ENCODE assay signal across 8 cellular contexts in the genomic region with DNA sequence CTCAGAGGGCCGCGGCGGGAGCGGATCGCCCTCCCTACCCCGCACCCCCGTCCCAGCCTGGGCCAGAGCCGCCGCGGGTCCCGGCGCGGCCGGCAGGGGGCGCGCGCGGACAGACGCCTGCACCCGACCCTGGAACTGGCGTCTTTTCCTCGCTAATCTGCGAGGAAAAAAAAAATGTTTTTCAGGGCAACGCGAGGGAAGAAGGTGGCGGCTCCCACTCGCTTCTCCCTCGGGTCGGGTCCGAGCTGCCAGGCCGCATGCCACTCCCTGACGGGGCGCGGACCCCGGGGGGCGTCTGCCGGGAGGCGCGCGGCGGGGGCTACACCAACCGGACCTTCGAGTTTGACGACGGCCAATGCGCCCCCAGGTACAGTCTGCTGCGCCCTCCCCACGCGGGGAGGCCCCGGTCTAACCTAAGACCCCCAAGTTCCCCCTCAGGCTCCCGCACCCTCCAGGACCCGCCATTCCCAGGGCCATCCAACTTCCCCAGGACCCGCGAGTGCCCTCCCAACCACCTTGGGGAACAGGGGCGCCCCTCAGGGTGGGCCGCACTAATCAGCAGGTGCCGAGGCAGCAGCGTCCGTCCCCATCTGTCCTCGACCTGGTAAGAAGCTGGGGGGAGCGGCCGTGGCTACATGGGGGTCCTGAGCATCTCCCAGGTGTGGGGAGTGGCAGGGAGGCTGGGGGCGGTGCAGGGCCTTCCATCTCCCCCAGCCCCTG. TPM values are rescaled to one million over a fixed set of nuclear protein-coding genes. Genes with fewer than 3 reads are reported as not detected.
DNase-seq lines count a peak whose midpoint lies in the region; ATAC-seq, FAIRE-seq and TF ChIP-seq lines count a peak whose summit lies in the region.

A gene (plus strand): TSS at position 184 of the 720 bp plus-strand sequence. CDS start 74 bp downstream, at position 258.

- no peak for TF ChIP-seq POLR2A in H54 (IDR thresholded peaks at IDR 0.05; ENCODE audit: low read depth, low read length)

- ATAC-seq in RWPE2 (ENCODE audit: low read depth) (peak; percentile 67), left cardiac atrium (peak; percentile 70 to 77), sciatic nerve (peak; percentile 57), GM18909 (IDR thresholded peaks at IDR 0.05; ENCODE audit: poor library complexity, unreplicated experiment) (no peak), GM21526 (IDR thresholded peaks at IDR 0.05; ENCODE audit: low FRiP score, unreplicated experiment) (no peak)

- H3K4me3 ChIP-seq in BLaER1 treated with 17β-estradiol and CSF1 and Interleukin-3, amounts not matched to agents 10 nM and 100 nM, result peak within 1 kb of the TSS in 7 of 10 experiments; percentile 37 to 61 (median 45); a peak in 11 of 20 replicates
- no peak within 1 kb of the TSS for H3K4me3 ChIP-seq in RWPE2 (ENCODE audit: severe bottlenecking)

- H3K9me3 ChIP-seq in BLaER1 treated with 17β-estradiol and CSF1 and Interleukin-3, amounts not matched to agents 10 nM and 100 nM (replicated peaks in 1 of 11), result no peaks in the 10 kb centered on the region
- no peaks in the 10 kb centered on the region for H3K9me3 ChIP-seq in RWPE2 (ENCODE audit: severe bottlenecking)

- peak; percentile 89 for TF ChIP-seq CTCF in RWPE2 (IDR thresholded peaks at IDR 0.05; ENCODE audit: poor library complexity, severe bottlenecking)

- peaks cover 5 to 20% (median 13%) of the 10 kb centered on the region in 10 experiments; a peak in 19 of 20 replicates for H3K4me1 ChIP-seq in BLaER1 treated with 17β-estradiol and CSF1 and Interleukin-3, amounts not matched to agents 10 nM and 100 nM
- H3K4me1 ChIP-seq in RWPE2 (ENCODE audit: insufficient read depth, poor library complexity, severe bottlenecking), result no peaks in the 10 kb centered on the region

- H4K20me1 ChIP-seq in BLaER1 treated with 17β-estradiol and CSF1 and Interleukin-3, amounts not matched to agents 10 nM and 100 nM, result peaks cover 0 to 39% (median 0%) of the 10 kb centered on the region in 11 experiments; a peak in 4 of 22 replicates

- H3K9ac ChIP-seq in BLaER1 treated with 17β-estradiol and CSF1 and Interleukin-3, amounts not matched to agents 10 nM and 100 nM, result peak within 1 kb of the TSS in 8 of 11 experiments; percentile 9 to 65 (median 45); a peak in 10 of 22 replicates

- H3K27ac ChIP-seq in BLaER1 treated with 17β-estradiol and CSF1 and Interleukin-3, amounts not matched to agents 10 nM and 100 nM, result no peak within 1 kb of the TSS
- H3K27ac ChIP-seq in RWPE2 (ENCODE audit: poor library complexity, severe bottlenecking), result no peak within 1 kb of the TSS

- intact Hi-C loops in left cardiac atrium (cut with DNase I) (no loop called here), sciatic nerve (cut with DNase I) (no loop called here)

- no peaks in the 10 kb centered on the region for H3K36me3 ChIP-seq in BLaER1 treated with 17β-estradiol and CSF1 and Interleukin-3, amounts not matched to agents 10 nM and 100 nM
- no peaks in the 10 kb centered on the region for H3K36me3 ChIP-seq in RWPE2 (ENCODE audit: low read depth)

- H3K4me2 ChIP-seq in BLaER1 treated with 17β-estradiol and CSF1 and Interleukin-3, amounts not matched to agents 10 nM and 100 nM, result peak within 1 kb of the TSS; percentile 73 to 91 (median 82)

- peak; percentile 97 for DNase-seq in H54 (ENCODE audit: insufficient read length, low spot score)
- DNase-seq in RWPE2 (ENCODE audit: low spot score), result no peak
- peak; percentile 51 for DNase-seq in activated naive CD4-positive, alpha-beta T cell treated with anti-CD3 and anti-CD28 coated beads, Interleukin-2, amount 50 U/mL, for 16 hours
- DNase-seq in left cardiac atrium, result no peak
- no peak for DNase-seq in sciatic nerve (ENCODE audit: low spot score)

- no peak for FAIRE-seq in H54 (lab: Jason Lieb, UNC)

- no peaks in the 10 kb centered on the region; a peak in 1 of 22 replicates for H3K27me3 ChIP-seq in BLaER1 treated with 17β-estradiol and CSF1 and Interleukin-3, amounts not matched to agents 10 nM and 100 nM
- peaks cover 21% of the 10 kb centered on the region for H3K27me3 ChIP-seq in RWPE2 (ENCODE audit: insufficient read depth, poor library complexity, severe bottlenecking)

RNA-seq across cellular contexts. Expression of the gene that starts here (rescaled TPM):
- total RNA-seq in left cardiac atrium (1 to 10 TPM in 1 of 2 donors, under 1 TPM in 1; 0.24 to 1.2 TPM), sciatic nerve (0.53 TPM)

Comparison
In these comparisons a context has a peak if more than half of its experiments do, and no peak if none do; other contexts are left out.
1. Peak in ATAC-seq in sciatic nerve; RNA of the gene not detected or under 1 TPM.
2. DNase-seq: peak in H54 (single experiment) and activated naive CD4-positive, alpha-beta T cell treated with anti-CD3 and anti-CD28 coated beads, Interleukin-2, amount 50 U/mL, for 16 hours (single experiment); none in RWPE2 (single experiment), left cardiac atrium (single experiment) and sciatic nerve (single experiment).
3. ATAC-seq: peak in RWPE2 (single experiment) and left cardiac atrium (2 of 2); none in GM18909 (single experiment) and GM21526 (single experiment).